8 cellular contexts compared by ENCODE assay signal in genomic region chr2:45611020-45611737, GRCh38. TPM values are rescaled to one million over a fixed set of nuclear protein-coding genes. Genes with fewer than 3 reads are reported as not detected.
DNase-seq lines count a peak whose midpoint lies in the region; ATAC-seq and TF ChIP-seq lines count a peak whose summit lies in the region.

A gene with protein sequence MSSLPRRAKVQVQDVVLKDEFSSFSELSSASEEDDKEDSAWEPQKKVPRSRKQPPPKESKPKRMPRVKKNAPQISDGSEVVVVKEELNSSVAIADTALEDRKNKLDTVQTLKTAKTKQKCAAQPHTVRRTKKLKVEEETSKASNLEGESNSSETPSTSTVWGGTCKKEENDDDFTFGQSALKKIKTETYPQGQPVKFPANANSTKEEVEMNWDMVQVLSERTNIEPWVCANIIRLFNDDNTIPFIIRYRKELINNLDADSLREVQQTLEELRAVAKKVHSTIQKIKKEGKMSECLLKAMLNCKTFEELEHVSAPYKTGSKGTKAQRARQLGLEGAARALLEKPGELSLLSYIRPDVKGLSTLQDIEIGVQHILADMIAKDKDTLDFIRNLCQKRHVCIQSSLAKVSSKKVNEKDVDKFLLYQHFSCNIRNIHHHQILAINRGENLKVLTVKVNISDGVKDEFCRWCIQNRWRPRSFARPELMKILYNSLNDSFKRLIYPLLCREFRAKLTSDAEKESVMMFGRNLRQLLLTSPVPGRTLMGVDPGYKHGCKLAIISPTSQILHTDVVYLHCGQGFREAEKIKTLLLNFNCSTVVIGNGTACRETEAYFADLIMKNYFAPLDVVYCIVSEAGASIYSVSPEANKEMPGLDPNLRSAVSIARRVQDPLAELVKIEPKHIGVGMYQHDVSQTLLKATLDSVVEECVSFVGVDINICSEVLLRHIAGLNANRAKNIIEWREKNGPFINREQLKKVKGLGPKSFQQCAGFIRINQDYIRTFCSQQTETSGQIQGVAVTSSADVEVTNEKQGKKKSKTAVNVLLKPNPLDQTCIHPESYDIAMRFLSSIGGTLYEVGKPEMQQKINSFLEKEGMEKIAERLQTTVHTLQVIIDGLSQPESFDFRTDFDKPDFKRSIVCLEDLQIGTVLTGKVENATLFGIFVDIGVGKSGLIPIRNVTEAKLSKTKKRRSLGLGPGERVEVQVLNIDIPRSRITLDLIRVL (minus strand): TSS chr2:45611267. CDS start chr2:45605441, 5,826 bp downstream.

- H3K36me3 Mint-ChIP-seq in activated B cell treated with CpG ODN at 0.5 μM for 24 hours (ENCODE audit: low read depth) (peaks cover 8% of the 10 kb centered on the region), immature natural killer cell (no peaks in the 10 kb centered on the region)

- H3K27me3 ChIP-seq in spleen (replicated peaks in 1 of 7) = no peaks in the 10 kb centered on the region

- no peaks in the 10 kb centered on the region for H3K9me3 ChIP-seq in spleen

- in situ Hi-C loops in GM18951 (cut with MboI; ENCODE audit: low sequenced_read_pairs, unreplicated experiment) = no loop called here

- CTCF ChIA-PET in activated B cell treated with CpG ODN at 0.5 μM for 24 hours (lab: Charles Lee) = interaction anchor here (0.7 kb wide), 1 partner anchor 64 kb away, joined by 3 read pairs; no protein-coding TSS in a partner anchor

- H3K4me1 Mint-ChIP-seq in activated B cell treated with CpG ODN at 0.5 μM for 24 hours (peaks cover 29% of the 10 kb centered on the region), immature natural killer cell (peaks cover 19 to 29% of the 10 kb centered on the region in 2 donors)

- H3K27ac ChIP-seq in spleen = peak within 1 kb of the TSS; percentile 53 to 95 (median 92)

- TF ChIP-seq POLR2A in GM18951 (IDR thresholded peaks at IDR 0.05; ENCODE audit: extremely low read depth, insufficient read depth, insufficient read length) (peak; percentile 88), spleen (IDR thresholded peaks at IDR 0.05) (peak in 1 of 3 donors; percentile 51)

- peaks cover 7 to 56% (median 29%) of the 10 kb centered on the region in 6 donors for H3K4me1 ChIP-seq in spleen

- intact Hi-C loops in activated B cell treated with CpG ODN at 0.5 μM for 24 hours (cut with micrococcal nuclease) (loop anchor here (1.0 to 5.0 kb wide), 7 partner anchors 26 to 1614 kb away; partner anchors contain the start of genes EPAS1, PPM1B and PRKCE), spleen (cut with DNase I; ENCODE audit: low total_unique reads) (no loop called here)

- TF ChIP-seq CTCF in activated B cell treated with CpG ODN at 0.5 μM for 24 hours (IDR thresholded peaks at IDR 0.05) (no peak), spleen (IDR thresholded peaks at IDR 0.05 in 8 of 11, conservative IDR thresholded peaks at IDR 0.05 in 3 of 11) (peak in 2 of 11 experiments; percentile 7 to 20)

- DNase-seq in AG08395 (ENCODE audit: low spot score) (peak; percentile 93), NCI-H345 (lab: John Stamatoyannopoulos, UW) (peak; percentile 96), activated B cell treated with CpG ODN at 0.5 μM for 24 hours (peak; percentile 94), immature natural killer cell (peak; percentile 89 to 90 (median 90)), spleen (peak; percentile 98)
- DNase-seq in central memory CD4-positive, alpha-beta T cell = peak; percentile 79

- H3K4me3 Mint-ChIP-seq in activated B cell treated with CpG ODN at 0.5 μM for 24 hours = peak within 1 kb of the TSS; percentile 96
- peak within 1 kb of the TSS; percentile 92 to 99 (median 97) for H3K4me3 Mint-ChIP-seq in immature natural killer cell

- H3K27ac Mint-ChIP-seq in activated B cell treated with CpG ODN at 0.5 μM for 24 hours = peak within 1 kb of the TSS; percentile 95
- H3K27ac Mint-ChIP-seq in immature natural killer cell = peak within 1 kb of the TSS; percentile 96 to 98 (median 97)

- POLR2A ChIA-PET in activated B cell treated with CpG ODN at 0.5 μM for 24 hours (lab: Charles Lee) = interaction anchor here (0.6 to 2.2 kb wide), 9 partner anchors 23 to 1443 kb away, joined by 3 to 13 read pairs (median 4); partner anchors contain the start of genes PPM1B and PRKCE

- peak; percentile 89 for ATAC-seq in HG03196 (IDR thresholded peaks at IDR 0.05; ENCODE audit: unreplicated experiment)
- ATAC-seq in activated B cell treated with CpG ODN at 0.5 μM for 24 hours (ENCODE audit: low read depth) = peak; percentile 98

- H3K36me3 ChIP-seq in spleen = no peaks in the 10 kb centered on the region

- H3K27me3 Mint-ChIP-seq in activated B cell treated with CpG ODN at 0.5 μM for 24 hours (no peaks in the 10 kb centered on the region), immature natural killer cell (ENCODE audit: low read depth in 3 of 3) (peaks cover 6 to 9% (median 8%) of the 10 kb centered on the region in 3 donors)

- 2 to 3% (median 2%) methylated on average over 43 of the region's 43 CpGs for WGBS in spleen, 5 donors

- H3K9me3 Mint-ChIP-seq in activated B cell treated with CpG ODN at 0.5 μM for 24 hours = no peaks in the 10 kb centered on the region
- H3K9me3 Mint-ChIP-seq in immature natural killer cell = no peaks in the 10 kb centered on the region

- H3K4me3 ChIP-seq in spleen = peak within 1 kb of the TSS; percentile 57 to 89 (median 76)

RNA-seq across cellular contexts. Expression of the gene that starts here (rescaled TPM):
- total RNA-seq in activated B cell treated with CpG ODN at 0.5 μM for 24 hours = 20.2 and 20.8 TPM in 2 replicates
- polyA plus RNA-seq in immature natural killer cell = 10 to 100 TPM in 2 of 3 donors, 1 to 10 TPM in 1; 5.9 to 13.4 (median 10.2) TPM
- total RNA-seq in spleen = 10 to 100 TPM; 21.0 to 57.8 (median 29.1) TPM
- polyA plus RNA-seq in spleen = 1 to 10 TPM; 4.6 to 9.5 (median 7.8) TPM

Comparison
In these comparisons a context has a peak if more than half of its experiments do, and no peak if none do; other contexts are left out.
1. Peak in every context shown above with its lines: DNase-seq, ATAC-seq, H3K4me3 ChIP-seq and H3K27ac ChIP-seq.